Comparison of ENCODE assay signal across 17 cellular contexts in the genomic region with DNA sequence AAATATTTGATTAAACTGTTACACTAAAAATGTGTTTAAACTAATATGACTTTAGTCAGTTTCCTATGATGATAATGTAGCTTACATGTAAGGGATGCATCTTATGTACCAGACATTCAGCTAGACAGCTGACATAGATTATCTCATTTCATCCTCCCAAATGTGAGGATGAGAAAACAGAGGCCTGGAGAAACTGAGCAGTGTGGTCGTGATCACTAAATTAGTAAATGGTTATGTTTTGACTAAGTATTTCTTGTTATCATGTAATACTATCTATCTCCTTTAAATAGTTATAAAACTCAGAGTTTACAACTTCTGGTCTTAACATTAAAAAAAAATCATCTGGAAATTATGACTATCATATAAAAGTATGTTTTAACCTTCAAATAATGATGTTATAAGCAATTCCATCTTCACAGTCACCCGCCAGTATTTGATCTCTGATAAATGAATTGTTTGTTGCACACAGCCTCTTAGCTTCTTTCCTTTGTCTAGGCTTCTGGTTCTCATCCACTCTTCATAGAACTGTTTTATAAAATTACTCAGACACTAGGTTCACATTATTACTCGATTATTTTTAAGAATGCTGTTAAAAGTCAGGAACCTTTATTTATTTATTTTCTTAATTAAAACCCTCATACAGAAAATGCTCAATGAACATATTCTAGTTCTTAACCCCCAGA. TPM values are rescaled to one million over a fixed set of nuclear protein-coding genes. Genes with fewer than 3 reads are reported as not detected.
DNase-seq lines count a peak whose midpoint lies in the region; ATAC-seq and TF ChIP-seq lines count a peak whose summit lies in the region.
"Had no signal": no experiment of that assay in that cellular context is flagged by ENCODE, and none has a peak within 500 bp of the region (broad histone marks: within the 10 kb centered on the region; RNA-seq: fewer than 3 reads in every experiment).

No MANE protein-coding gene starts in this region.

- POLR2A ChIA-PET in naive thymus-derived CD8-positive, alpha-beta T cell (lab: Charles Lee): no interaction called here

- no peak overlapping the region for H3K27ac Mint-ChIP-seq in stimulated activated naive CD8-positive, alpha-beta T cell treated with anti-CD3 and anti-CD28 coated beads, Interleukin-15, amount 100 ng/mL, for 72 hours
- H3K27ac Mint-ChIP-seq in glutamatergic neuron (ENCODE audit: unreplicated experiment) (no peak overlapping the region), mesothelial cell of epicardium (no peak overlapping the region)
- H3K27ac Mint-ChIP-seq in naive thymus-derived CD8-positive, alpha-beta T cell: no peak overlapping the region
- H3K27ac Mint-ChIP-seq: activated naive CD4-positive, alpha-beta T cell treated with anti-CD3 and anti-CD28 coated beads for 36 hours; type B pancreatic cell had no signal

- H3K27me3 Mint-ChIP-seq in stimulated activated naive CD8-positive, alpha-beta T cell treated with anti-CD3 and anti-CD28 coated beads, Interleukin-15, amount 100 ng/mL, for 72 hours: no peaks in the 10 kb centered on the region
- no peaks in the 10 kb centered on the region for H3K27me3 Mint-ChIP-seq in glutamatergic neuron (ENCODE audit: unreplicated experiment)
- no peaks in the 10 kb centered on the region for H3K27me3 Mint-ChIP-seq in mesothelial cell of epicardium (ENCODE audit: low read depth)
- H3K27me3 Mint-ChIP-seq in naive thymus-derived CD8-positive, alpha-beta T cell: peaks cover 0 to 5% (median 0%) of the 10 kb centered on the region in 5 donors
- H3K27me3 Mint-ChIP-seq: type B pancreatic cell had no signal

- H3K4me1 Mint-ChIP-seq in stimulated activated naive CD8-positive, alpha-beta T cell treated with anti-CD3 and anti-CD28 coated beads, Interleukin-15, amount 100 ng/mL, for 72 hours: no peaks in the 10 kb centered on the region
- H3K4me1 Mint-ChIP-seq in glutamatergic neuron (ENCODE audit: low read depth, unreplicated experiment): peaks cover 8% of the 10 kb centered on the region
- peaks cover 15% of the 10 kb centered on the region for H3K4me1 Mint-ChIP-seq in mesothelial cell of epicardium
- H3K4me1 Mint-ChIP-seq in naive thymus-derived CD8-positive, alpha-beta T cell: peaks cover 0 to 22% (median 0%) of the 10 kb centered on the region in 4 donors

- H3K9me3 Mint-ChIP-seq in stimulated activated naive CD8-positive, alpha-beta T cell treated with anti-CD3 and anti-CD28 coated beads, Interleukin-15, amount 100 ng/mL, for 72 hours: no peaks in the 10 kb centered on the region
- no peaks in the 10 kb centered on the region for H3K9me3 Mint-ChIP-seq in glutamatergic neuron (ENCODE audit: unreplicated experiment)
- H3K9me3 Mint-ChIP-seq in mesothelial cell of epicardium: peaks cover 19% of the 10 kb centered on the region
- H3K9me3 Mint-ChIP-seq in naive thymus-derived CD8-positive, alpha-beta T cell: no peaks in the 10 kb centered on the region
- H3K9me3 Mint-ChIP-seq: activated naive CD4-positive, alpha-beta T cell treated with anti-CD3 and anti-CD28 coated beads for 36 hours had no signal

- H3K36me3 Mint-ChIP-seq in glutamatergic neuron (ENCODE audit: unreplicated experiment) (no peaks in the 10 kb centered on the region), mesothelial cell of epicardium (peaks cover 2% of the 10 kb centered on the region)
- no peaks in the 10 kb centered on the region for H3K36me3 Mint-ChIP-seq in naive thymus-derived CD8-positive, alpha-beta T cell
- H3K36me3 Mint-ChIP-seq: type B pancreatic cell had no signal

- no peak overlapping the region for H3K4me3 Mint-ChIP-seq in stimulated activated naive CD8-positive, alpha-beta T cell treated with anti-CD3 and anti-CD28 coated beads, Interleukin-15, amount 100 ng/mL, for 72 hours
- H3K4me3 Mint-ChIP-seq in glutamatergic neuron (ENCODE audit: unreplicated experiment) (no peak overlapping the region), mesothelial cell of epicardium (no peak overlapping the region)
- H3K4me3 Mint-ChIP-seq in naive thymus-derived CD8-positive, alpha-beta T cell: no peak overlapping the region
- H3K4me3 Mint-ChIP-seq: activated naive CD4-positive, alpha-beta T cell treated with anti-CD3 and anti-CD28 coated beads for 36 hours; type B pancreatic cell had no signal

- no peak for TF ChIP-seq CTCF in glutamatergic neuron (IDR thresholded peaks at IDR 0.05; ENCODE audit: partially characterized antibody, unreplicated experiment)
- TF ChIP-seq CTCF in mesothelial cell of epicardium (IDR thresholded peaks at IDR 0.05; ENCODE audit: unreplicated experiment): no peak

- ATAC-seq in stimulated activated naive CD8-positive, alpha-beta T cell treated with anti-CD3 and anti-CD28 coated beads, Interleukin-15, Interleukin-2, amounts not matched to agents 100 U/mL and 50 U/mL, for 24 hours: peak; percentile 43
- ATAC-seq in stimulated activated naive CD8-positive, alpha-beta T cell treated with anti-CD3 and anti-CD28 coated beads, Interleukin-15, amount 100 ng/mL, for 72 hours: no peak
- peak; percentile 47 for ATAC-seq in GM21717 (IDR thresholded peaks at IDR 0.05; ENCODE audit: unreplicated experiment)
- ATAC-seq in HG03460 (IDR thresholded peaks at IDR 0.05; ENCODE audit: unreplicated experiment): peak; percentile 42
- no peak for ATAC-seq in HG02970 (IDR thresholded peaks at IDR 0.05; ENCODE audit: low FRiP score, unreplicated experiment)
- ATAC-seq in naive thymus-derived CD8-positive, alpha-beta T cell: no peak
- ATAC-seq: Panc1 had no signal

- DNase-seq in stimulated activated naive CD8-positive, alpha-beta T cell treated with anti-CD3 and anti-CD28 coated beads, Interleukin-15, Interleukin-2, amounts not matched to agents 100 U/mL and 50 U/mL, for 24 hours: no peak
- no peak for DNase-seq in stimulated activated naive CD8-positive, alpha-beta T cell treated with anti-CD3 and anti-CD28 coated beads, Interleukin-15, amount 100 ng/mL, for 72 hours
- DNase-seq in glutamatergic neuron (no peak), mesothelial cell of epicardium (ENCODE audit: low spot score in 2 of 2, unreplicated experiment in 2 of 2) (no peak)
- DNase-seq in naive thymus-derived CD8-positive, alpha-beta T cell: no peak
- DNase-seq: activated CD4-positive, alpha-beta T cell treated with anti-CD3 and anti-CD28 coated beads for 4 hours; activated naive CD4-positive, alpha-beta T cell treated with anti-CD3 and anti-CD28 coated beads for 36 hours; hypothalamus; kidney glomerular epithelial cell; NCI-H1092; NCI-H2107; retina had no signal

RNA-seq across cellular contexts. Expression of gene HDAC9, which starts 33.6 kb away (rescaled TPM):
- total RNA-seq in glutamatergic neuron (ENCODE audit: unreplicated experiment) (94.8 TPM), mesothelial cell of epicardium (32.2 to 37.4 TPM (median 35.9 TPM) in 3 replicates)
- total RNA-seq in naive thymus-derived CD8-positive, alpha-beta T cell: 1 to 10 TPM; 2.0 to 3.1 TPM
- 1 to 10 TPM in 1 of 3 donors, under 1 TPM in 2; 0.03 to 2.1 (median 0.22) TPM for polyA plus RNA-seq in naive thymus-derived CD8-positive, alpha-beta T cell
- total RNA-seq: activated naive CD4-positive, alpha-beta T cell treated with anti-CD3 and anti-CD28 coated beads for 36 hours had no signal

Comparison
In these comparisons a context has a peak if more than half of its experiments do, and no peak if none do; other contexts are left out.
1. ATAC-seq: peak in stimulated activated naive CD8-positive, alpha-beta T cell treated with anti-CD3 and anti-CD28 coated beads, Interleukin-15, Interleukin-2, amounts not matched to agents 100 U/mL and 50 U/mL, for 24 hours (single experiment), GM21717 (single experiment) and HG03460 (single experiment); none in stimulated activated naive CD8-positive, alpha-beta T cell treated with anti-CD3 and anti-CD28 coated beads, Interleukin-15, amount 100 ng/mL, for 72 hours (single experiment), HG02970 (single experiment) and naive thymus-derived CD8-positive, alpha-beta T cell (0 of 2).